2 cellular contexts compared by ENCODE assay signal in the genomic region with DNA sequence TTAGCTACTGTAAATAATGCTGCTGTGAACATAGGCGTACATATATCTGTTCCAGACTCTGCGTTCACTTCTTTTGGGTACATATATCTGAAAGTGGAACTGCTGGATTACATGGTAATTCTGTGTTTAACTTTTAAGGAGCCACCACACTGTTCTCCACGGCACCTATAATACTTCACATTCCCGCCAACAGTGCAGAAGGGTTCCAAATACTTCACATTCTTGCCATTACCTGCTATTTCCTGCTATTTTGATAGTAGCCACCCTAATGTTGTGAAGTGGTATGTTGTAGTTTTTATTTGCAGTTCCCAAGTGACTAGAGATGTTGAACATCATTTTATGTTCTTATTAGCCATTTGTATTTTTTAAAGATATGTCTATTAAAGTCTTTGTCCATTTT.
TF ChIP-seq lines count a peak whose summit lies in the region.

No MANE protein-coding gene starts in this region.

TF ChIP-seq in GM23338, 12 proteins besides CTCF, POLR2A, EP300 and RAD21 (continued from another document):
- TF ChIP-seq, protein P1, sequence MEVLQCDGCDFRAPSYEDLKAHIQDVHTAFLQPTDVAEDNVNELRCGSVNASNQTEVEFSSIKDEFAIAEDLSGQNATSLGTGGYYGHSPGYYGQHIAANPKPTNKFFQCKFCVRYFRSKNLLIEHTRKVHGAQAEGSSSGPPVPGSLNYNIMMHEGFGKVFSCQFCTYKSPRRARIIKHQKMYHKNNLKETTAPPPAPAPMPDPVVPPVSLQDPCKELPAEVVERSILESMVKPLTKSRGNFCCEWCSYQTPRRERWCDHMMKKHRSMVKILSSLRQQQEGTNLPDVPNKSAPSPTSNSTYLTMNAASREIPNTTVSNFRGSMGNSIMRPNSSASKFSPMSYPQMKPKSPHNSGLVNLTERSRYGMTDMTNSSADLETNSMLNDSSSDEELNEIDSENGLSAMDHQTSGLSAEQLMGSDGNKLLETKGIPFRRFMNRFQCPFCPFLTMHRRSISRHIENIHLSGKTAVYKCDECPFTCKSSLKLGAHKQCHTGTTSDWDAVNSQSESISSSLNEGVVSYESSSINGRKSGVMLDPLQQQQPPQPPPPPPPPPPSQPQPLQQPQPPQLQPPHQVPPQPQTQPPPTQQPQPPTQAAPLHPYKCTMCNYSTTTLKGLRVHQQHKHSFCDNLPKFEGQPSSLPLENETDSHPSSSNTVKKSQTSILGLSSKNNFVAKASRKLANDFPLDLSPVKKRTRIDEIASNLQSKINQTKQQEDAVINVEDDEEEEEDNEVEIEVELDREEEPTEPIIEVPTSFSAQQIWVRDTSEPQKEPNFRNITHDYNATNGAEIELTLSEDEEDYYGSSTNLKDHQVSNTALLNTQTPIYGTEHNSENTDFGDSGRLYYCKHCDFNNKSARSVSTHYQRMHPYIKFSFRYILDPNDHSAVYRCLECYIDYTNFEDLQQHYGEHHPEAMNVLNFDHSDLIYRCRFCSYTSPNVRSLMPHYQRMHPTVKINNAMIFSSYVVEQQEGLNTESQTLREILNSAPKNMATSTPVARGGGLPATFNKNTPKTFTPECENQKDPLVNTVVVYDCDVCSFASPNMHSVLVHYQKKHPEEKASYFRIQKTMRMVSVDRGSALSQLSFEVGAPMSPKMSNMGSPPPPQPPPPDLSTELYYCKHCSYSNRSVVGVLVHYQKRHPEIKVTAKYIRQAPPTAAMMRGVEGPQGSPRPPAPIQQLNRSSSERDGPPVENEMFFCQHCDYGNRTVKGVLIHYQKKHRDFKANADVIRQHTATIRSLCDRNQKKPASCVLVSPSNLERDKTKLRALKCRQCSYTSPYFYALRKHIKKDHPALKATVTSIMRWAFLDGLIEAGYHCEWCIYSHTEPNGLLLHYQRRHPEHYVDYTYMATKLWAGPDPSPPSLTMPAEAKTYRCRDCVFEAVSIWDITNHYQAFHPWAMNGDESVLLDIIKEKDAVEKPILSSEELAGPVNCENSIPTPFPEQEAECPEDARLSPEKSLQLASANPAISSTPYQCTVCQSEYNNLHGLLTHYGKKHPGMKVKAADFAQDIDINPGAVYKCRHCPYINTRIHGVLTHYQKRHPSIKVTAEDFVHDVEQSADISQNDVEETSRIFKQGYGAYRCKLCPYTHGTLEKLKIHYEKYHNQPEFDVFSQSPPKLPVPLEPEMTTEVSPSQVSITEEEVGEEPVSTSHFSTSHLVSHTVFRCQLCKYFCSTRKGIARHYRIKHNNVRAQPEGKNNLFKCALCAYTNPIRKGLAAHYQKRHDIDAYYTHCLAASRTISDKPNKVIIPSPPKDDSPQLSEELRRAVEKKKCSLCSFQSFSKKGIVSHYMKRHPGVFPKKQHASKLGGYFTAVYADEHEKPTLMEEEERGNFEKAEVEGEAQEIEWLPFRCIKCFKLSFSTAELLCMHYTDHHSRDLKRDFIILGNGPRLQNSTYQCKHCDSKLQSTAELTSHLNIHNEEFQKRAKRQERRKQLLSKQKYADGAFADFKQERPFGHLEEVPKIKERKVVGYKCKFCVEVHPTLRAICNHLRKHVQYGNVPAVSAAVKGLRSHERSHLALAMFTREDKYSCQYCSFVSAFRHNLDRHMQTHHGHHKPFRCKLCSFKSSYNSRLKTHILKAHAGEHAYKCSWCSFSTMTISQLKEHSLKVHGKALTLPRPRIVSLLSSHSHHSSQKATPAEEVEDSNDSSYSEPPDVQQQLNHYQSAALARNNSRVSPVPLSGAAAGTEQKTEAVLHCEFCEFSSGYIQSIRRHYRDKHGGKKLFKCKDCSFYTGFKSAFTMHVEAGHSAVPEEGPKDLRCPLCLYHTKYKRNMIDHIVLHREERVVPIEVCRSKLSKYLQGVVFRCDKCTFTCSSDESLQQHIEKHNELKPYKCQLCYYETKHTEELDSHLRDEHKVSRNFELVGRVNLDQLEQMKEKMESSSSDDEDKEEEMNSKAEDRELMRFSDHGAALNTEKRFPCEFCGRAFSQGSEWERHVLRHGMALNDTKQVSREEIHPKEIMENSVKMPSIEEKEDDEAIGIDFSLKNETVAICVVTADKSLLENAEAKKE (CRISPR knock-in tag; IDR thresholded peaks at IDR 0.05): no peak
- TF ChIP-seq, protein P2, sequence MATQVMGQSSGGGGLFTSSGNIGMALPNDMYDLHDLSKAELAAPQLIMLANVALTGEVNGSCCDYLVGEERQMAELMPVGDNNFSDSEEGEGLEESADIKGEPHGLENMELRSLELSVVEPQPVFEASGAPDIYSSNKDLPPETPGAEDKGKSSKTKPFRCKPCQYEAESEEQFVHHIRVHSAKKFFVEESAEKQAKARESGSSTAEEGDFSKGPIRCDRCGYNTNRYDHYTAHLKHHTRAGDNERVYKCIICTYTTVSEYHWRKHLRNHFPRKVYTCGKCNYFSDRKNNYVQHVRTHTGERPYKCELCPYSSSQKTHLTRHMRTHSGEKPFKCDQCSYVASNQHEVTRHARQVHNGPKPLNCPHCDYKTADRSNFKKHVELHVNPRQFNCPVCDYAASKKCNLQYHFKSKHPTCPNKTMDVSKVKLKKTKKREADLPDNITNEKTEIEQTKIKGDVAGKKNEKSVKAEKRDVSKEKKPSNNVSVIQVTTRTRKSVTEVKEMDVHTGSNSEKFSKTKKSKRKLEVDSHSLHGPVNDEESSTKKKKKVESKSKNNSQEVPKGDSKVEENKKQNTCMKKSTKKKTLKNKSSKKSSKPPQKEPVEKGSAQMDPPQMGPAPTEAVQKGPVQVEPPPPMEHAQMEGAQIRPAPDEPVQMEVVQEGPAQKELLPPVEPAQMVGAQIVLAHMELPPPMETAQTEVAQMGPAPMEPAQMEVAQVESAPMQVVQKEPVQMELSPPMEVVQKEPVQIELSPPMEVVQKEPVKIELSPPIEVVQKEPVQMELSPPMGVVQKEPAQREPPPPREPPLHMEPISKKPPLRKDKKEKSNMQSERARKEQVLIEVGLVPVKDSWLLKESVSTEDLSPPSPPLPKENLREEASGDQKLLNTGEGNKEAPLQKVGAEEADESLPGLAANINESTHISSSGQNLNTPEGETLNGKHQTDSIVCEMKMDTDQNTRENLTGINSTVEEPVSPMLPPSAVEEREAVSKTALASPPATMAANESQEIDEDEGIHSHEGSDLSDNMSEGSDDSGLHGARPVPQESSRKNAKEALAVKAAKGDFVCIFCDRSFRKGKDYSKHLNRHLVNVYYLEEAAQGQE (IDR thresholded peaks at IDR 0.05; ENCODE audit: unreplicated experiment): no peak
- TF ChIP-seq POLR2AphosphoS5 (IDR thresholded peaks at IDR 0.05; ENCODE audit: low read depth): no peak
- no peak for TF ChIP-seq ZNF331 (CRISPR knock-in tag; IDR thresholded peaks at IDR 0.05; ENCODE audit: low read depth)

TF ChIP-seq in WTC11, 78 proteins besides CTCF, POLR2A, EP300 and RAD21 (continued from another document):
- TF ChIP-seq, protein P3, sequence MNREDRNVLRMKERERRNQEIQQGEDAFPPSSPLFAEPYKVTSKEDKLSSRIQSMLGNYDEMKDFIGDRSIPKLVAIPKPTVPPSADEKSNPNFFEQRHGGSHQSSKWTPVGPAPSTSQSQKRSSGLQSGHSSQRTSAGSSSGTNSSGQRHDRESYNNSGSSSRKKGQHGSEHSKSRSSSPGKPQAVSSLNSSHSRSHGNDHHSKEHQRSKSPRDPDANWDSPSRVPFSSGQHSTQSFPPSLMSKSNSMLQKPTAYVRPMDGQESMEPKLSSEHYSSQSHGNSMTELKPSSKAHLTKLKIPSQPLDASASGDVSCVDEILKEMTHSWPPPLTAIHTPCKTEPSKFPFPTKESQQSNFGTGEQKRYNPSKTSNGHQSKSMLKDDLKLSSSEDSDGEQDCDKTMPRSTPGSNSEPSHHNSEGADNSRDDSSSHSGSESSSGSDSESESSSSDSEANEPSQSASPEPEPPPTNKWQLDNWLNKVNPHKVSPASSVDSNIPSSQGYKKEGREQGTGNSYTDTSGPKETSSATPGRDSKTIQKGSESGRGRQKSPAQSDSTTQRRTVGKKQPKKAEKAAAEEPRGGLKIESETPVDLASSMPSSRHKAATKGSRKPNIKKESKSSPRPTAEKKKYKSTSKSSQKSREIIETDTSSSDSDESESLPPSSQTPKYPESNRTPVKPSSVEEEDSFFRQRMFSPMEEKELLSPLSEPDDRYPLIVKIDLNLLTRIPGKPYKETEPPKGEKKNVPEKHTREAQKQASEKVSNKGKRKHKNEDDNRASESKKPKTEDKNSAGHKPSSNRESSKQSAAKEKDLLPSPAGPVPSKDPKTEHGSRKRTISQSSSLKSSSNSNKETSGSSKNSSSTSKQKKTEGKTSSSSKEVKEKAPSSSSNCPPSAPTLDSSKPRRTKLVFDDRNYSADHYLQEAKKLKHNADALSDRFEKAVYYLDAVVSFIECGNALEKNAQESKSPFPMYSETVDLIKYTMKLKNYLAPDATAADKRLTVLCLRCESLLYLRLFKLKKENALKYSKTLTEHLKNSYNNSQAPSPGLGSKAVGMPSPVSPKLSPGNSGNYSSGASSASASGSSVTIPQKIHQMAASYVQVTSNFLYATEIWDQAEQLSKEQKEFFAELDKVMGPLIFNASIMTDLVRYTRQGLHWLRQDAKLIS (CRISPR knock-in tag; IDR thresholded peaks at IDR 0.05; ENCODE audit: borderline replicate concordance): no peak
- TF ChIP-seq ZNF416 (CRISPR knock-in tag; IDR thresholded peaks at IDR 0.05): no peak
- TF ChIP-seq ELF4 (CRISPR knock-in tag; IDR thresholded peaks at IDR 0.05; ENCODE audit: low read depth): no peak
- no peak for TF ChIP-seq JAZF1 (CRISPR knock-in tag; IDR thresholded peaks at IDR 0.05)
- TF ChIP-seq, protein P4, sequence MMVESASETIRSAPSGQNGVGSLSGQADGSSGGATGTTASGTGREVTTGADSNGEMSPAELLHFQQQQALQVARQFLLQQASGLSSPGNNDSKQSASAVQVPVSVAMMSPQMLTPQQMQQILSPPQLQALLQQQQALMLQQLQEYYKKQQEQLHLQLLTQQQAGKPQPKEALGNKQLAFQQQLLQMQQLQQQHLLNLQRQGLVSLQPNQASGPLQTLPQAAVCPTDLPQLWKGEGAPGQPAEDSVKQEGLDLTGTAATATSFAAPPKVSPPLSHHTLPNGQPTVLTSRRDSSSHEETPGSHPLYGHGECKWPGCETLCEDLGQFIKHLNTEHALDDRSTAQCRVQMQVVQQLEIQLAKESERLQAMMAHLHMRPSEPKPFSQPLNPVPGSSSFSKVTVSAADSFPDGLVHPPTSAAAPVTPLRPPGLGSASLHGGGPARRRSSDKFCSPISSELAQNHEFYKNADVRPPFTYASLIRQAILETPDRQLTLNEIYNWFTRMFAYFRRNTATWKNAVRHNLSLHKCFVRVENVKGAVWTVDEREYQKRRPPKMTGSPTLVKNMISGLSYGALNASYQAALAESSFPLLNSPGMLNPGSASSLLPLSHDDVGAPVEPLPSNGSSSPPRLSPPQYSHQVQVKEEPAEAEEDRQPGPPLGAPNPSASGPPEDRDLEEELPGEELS (CRISPR knock-in tag; IDR thresholded peaks at IDR 0.05): no peak
